In the genomic region with DNA sequence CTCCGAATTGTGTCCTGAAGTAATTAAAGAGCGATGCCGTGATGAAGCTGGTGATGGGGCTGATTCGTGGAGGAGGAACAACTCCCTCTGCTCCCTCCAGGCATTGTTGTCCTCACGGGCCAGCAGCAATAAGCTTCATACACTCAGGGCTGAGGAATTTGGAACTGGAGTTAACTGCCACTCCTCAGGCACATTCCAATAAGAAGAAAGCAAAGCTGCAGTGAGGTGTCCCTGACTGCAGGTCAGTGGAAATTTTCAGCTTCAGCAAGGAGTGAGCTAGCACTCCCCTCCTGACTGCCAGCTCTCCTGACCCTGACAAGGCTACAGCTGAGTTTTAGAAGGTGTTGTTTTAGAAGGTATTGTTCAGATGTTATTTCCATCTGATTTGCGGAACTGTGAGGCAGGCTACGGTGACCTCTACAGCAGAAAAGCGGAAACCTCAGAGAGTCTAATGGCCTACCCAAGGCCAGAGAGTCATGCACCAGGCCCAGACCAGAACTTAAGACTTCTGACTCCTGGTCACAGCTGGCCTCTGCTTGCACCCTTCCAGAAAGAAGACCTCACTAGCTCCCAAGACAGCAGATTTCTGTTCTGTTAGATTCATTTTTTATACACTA, we compare ENCODE assay signal across 8 cellular contexts.
DNase-seq lines count a peak whose midpoint lies in the region; ATAC-seq and TF ChIP-seq lines count a peak whose summit lies in the region.
"Had no signal": no experiment of that assay in that cellular context is flagged by ENCODE, and none has a peak within 500 bp of the region (broad histone marks: within the 10 kb centered on the region; RNA-seq: fewer than 3 reads in every experiment).

No MANE protein-coding gene starts in this region.

- H3K27me3 ChIP-seq in lung (ENCODE audit: control insufficient read depth, insufficient read depth) = no peaks in the 10 kb centered on the region
- no peaks in the 10 kb centered on the region for H3K27me3 ChIP-seq in uterus

- peak; percentile 85; the same call in 1 of the 2 replicates for TF ChIP-seq EP300 in Ishikawa (IDR thresholded peaks at IDR 0.05; ENCODE audit: borderline replicate concordance)

- intact Hi-C loops in uterus (cut with DNase I; ENCODE audit: low total_unique reads) = no loop called here

- TF ChIP-seq POLR2A in uterus (IDR thresholded peaks at IDR 0.05) = peak in 1 of 2 donors; percentile 40

- H3K4me3 ChIP-seq in lung (no peak overlapping the region), uterus (peak overlapping the region in 1 of 2 donors; percentile 3)

- no peak overlapping the region for H3K27ac Mint-ChIP-seq in endothelial cell (ENCODE audit: unreplicated experiment)

- H3K36me3 ChIP-seq in lung (ENCODE audit: control insufficient read depth in 2 of 2, insufficient read depth in 2 of 2, low read length in 2 of 2) (peaks cover 0 to 5% of the 10 kb centered on the region in 2 donors), uterus (no peaks in the 10 kb centered on the region)

- H3K9me3 ChIP-seq in lung (ENCODE audit: control insufficient read depth in 2 of 2, insufficient read depth in 1 of 2, low read length in 1 of 2) (peaks cover 0 to 2% of the 10 kb centered on the region in 2 donors), uterus (no peaks in the 10 kb centered on the region)

- peak overlapping the region; percentile 17 for H3K4me3 Mint-ChIP-seq in endothelial cell (ENCODE audit: unreplicated experiment)

- no peak; the same call in 1 of the 2 replicates for TF ChIP-seq RAD21 in Ishikawa (IDR thresholded peaks at IDR 0.05; ENCODE audit: low read depth)

- peaks cover 11% of the 10 kb centered on the region for H3K4me1 Mint-ChIP-seq in endothelial cell (ENCODE audit: unreplicated experiment)

- H3K4me1 ChIP-seq in lung (ENCODE audit: control insufficient read depth in 2 of 2, insufficient read depth in 2 of 2, low read length in 2 of 2) (peaks cover 18 to 22% of the 10 kb centered on the region in 2 donors), uterus (peaks cover under 1 to 18% of the 10 kb centered on the region in 2 donors)

- 64 to 73% methylated on average over 8 of the region's 8 CpGs for WGBS in lung, 2 donors

- H3K27ac ChIP-seq in lung (ENCODE audit: low read depth in 1 of 2, low read length in 1 of 2) (peak overlapping the region; percentile 78 to 95), uterus (peak overlapping the region; percentile 91 to 97)

- H3K9me3 Mint-ChIP-seq in endothelial cell (ENCODE audit: unreplicated experiment) = no peaks in the 10 kb centered on the region

- H3K27me3 Mint-ChIP-seq in endothelial cell (ENCODE audit: unreplicated experiment) = peaks cover 7% of the 10 kb centered on the region

- ATAC-seq in lung (ENCODE audit: insufficient read depth, low FRiP score) = peak; percentile 30

- TF ChIP-seq CTCF in endothelial cell (IDR thresholded peaks at IDR 0.05; ENCODE audit: unreplicated experiment) (no peak), lung (IDR thresholded peaks at IDR 0.05; ENCODE audit: control extremely low read depth, extremely low read depth) (no peak), uterus (IDR thresholded peaks at IDR 0.05) (peak in 1 of 4 experiments; percentile 11)

- H3K36me3 Mint-ChIP-seq in endothelial cell (ENCODE audit: low read depth, unreplicated experiment) = peaks cover 54% of the 10 kb centered on the region

- DNase-seq in endothelial cell (ENCODE audit: low spot score) (no peak), lung (ENCODE audit: low spot score) (peak; percentile 35), uterus (peak; percentile 48 to 70), NCI-H2227 (lab: John Stamatoyannopoulos, UW; ENCODE audit: unreplicated experiment) (no peak), CD1c-positive myeloid dendritic cell (ENCODE audit: extremely low spot score) (no peak)
- no peak for DNase-seq in effector CD4-positive, alpha-beta T cell
- DNase-seq: stimulated activated CD4-positive, alpha-beta T cell treated with anti-CD3 and anti-CD28 coated beads, Interleukin-2, amount 100 ng/mL, for 24 hours had no signal

TF ChIP-seq in Ishikawa, 13 proteins besides CTCF, POLR2A, EP300 and RAD21:
- TF ChIP-seq TCF12 (IDR thresholded peaks at IDR 0.05; ENCODE audit: low read depth) = 0 out of 2 replicates have a peak, but pooled peaks have one; percentile 62
- TF ChIP-seq CEBPB (IDR thresholded peaks at IDR 0.05) = no peak
- TF ChIP-seq NFIC (IDR thresholded peaks at IDR 0.05) = peak; percentile 62
- TF ChIP-seq TEAD4 (IDR thresholded peaks at IDR 0.05) = peak; percentile 89

Comparison
In these comparisons a context has a peak if more than half of its experiments do, and no peak if none do; other contexts are left out.
1. DNase-seq: peak in lung (single experiment) and uterus (2 of 2); none in endothelial cell (single experiment), NCI-H2227 (single experiment), CD1c-positive myeloid dendritic cell (single experiment) and effector CD4-positive, alpha-beta T cell (single experiment).